Comparison of ENCODE assay signal across 11 cellular contexts in genomic region chr5:40429258-40430111, GRCh38.
DNase-seq lines count a peak whose midpoint lies in the region; ATAC-seq lines count a peak whose summit lies in the region.
"Had no signal": no experiment of that assay in that cellular context is flagged by ENCODE, and none has a peak within 500 bp of the region (broad histone marks: within the 10 kb centered on the region; RNA-seq: fewer than 3 reads in every experiment).

No MANE protein-coding gene starts in this region.

- DNase-seq in NOMO-1 treated with DMSO at 0.1 percent for 48 hours (lab: John Stamatoyannopoulos, UW; ENCODE audit: unreplicated experiment) = peak; percentile 95
- no peak for DNase-seq in effector memory CD8-positive, alpha-beta T cell
- DNase-seq in pons (ENCODE audit: low spot score) = peak; percentile 48
- DNase-seq in NCI-H2196 treated with DMSO at 0.1 percent for 48 hours (lab: John Stamatoyannopoulos, UW; ENCODE audit: unreplicated experiment) = no peak
- no peak for DNase-seq in AG08396 (ENCODE audit: low spot score)
- no peak for DNase-seq in DMS53 (lab: John Stamatoyannopoulos, UW)
- no peak for DNase-seq in GDM1 (lab: John Stamatoyannopoulos, UW)
- DNase-seq: effector CD4-positive, alpha-beta T cell; NCI-H1436 treated with DMSO at 0.1 percent for 48 hours had no signal

- ATAC-seq in GM19351 (IDR thresholded peaks at IDR 0.05; ENCODE audit: unreplicated experiment) = peak; percentile 70
- peak; percentile 45 for ATAC-seq in effector memory CD8-positive, alpha-beta T cell (replicated peaks)
- ATAC-seq: GM12878 had no signal

- no peaks in the 10 kb centered on the region for H3K9me3 Mint-ChIP-seq in effector memory CD8-positive, alpha-beta T cell

- H3K27ac Mint-ChIP-seq in effector memory CD8-positive, alpha-beta T cell = peak overlapping the region; percentile 84 to 86

- H3K36me3 Mint-ChIP-seq in effector memory CD8-positive, alpha-beta T cell (ENCODE audit: insufficient read depth) = no peaks in the 10 kb centered on the region

- peaks cover 20 to 33% of the 10 kb centered on the region in 2 donors for H3K4me1 Mint-ChIP-seq in effector memory CD8-positive, alpha-beta T cell (ENCODE audit: low read depth in 2 of 2)

- no peaks in the 10 kb centered on the region for H3K27me3 Mint-ChIP-seq in effector memory CD8-positive, alpha-beta T cell

- peak overlapping the region; percentile 26 to 34 for H3K4me3 Mint-ChIP-seq in effector memory CD8-positive, alpha-beta T cell

Comparison
In these comparisons a context has a peak if more than half of its experiments do, and no peak if none do; other contexts are left out.
1. DNase-seq: peak in NOMO-1 treated with DMSO at 0.1 percent for 48 hours (single experiment) and pons (single experiment); none in effector memory CD8-positive, alpha-beta T cell (0 of 3), NCI-H2196 treated with DMSO at 0.1 percent for 48 hours (single experiment), AG08396 (single experiment), DMS53 (single experiment) and GDM1 (single experiment).